Comparison of ENCODE assay signal across 13 cellular contexts in genomic region chr13:95275322-95276118, GRCh38. TPM values are rescaled to one million over a fixed set of nuclear protein-coding genes. Genes with fewer than 3 reads are reported as not detected.
A peak's percentile ranks its signal among the peaks of the same experiment; 100 is the strongest.
DNase-seq lines count a peak whose midpoint lies in the region; ATAC-seq and TF ChIP-seq lines count a peak whose summit lies in the region.
"Had no signal": no experiment of that assay in that cellular context is flagged by ENCODE, and none has a peak within 500 bp of the region (broad histone marks: within the 10 kb centered on the region; RNA-seq: fewer than 3 reads in every experiment).

No MANE protein-coding gene starts in this region.

- H3K36me3 ChIP-seq in Panc1 (ENCODE audit: control insufficient read depth, insufficient read depth, low read length) (no peaks in the 10 kb centered on the region), stomach (no peaks in the 10 kb centered on the region)

- ATAC-seq in Panc1 (no peak), left ventricle myocardium superior (peak; percentile 16), HG02623 (IDR thresholded peaks at IDR 0.05; ENCODE audit: unreplicated experiment) (no peak)
- no peak for ATAC-seq in activated naive CD8-positive, alpha-beta T cell treated with anti-CD3 and anti-CD28 coated beads, Interleukin-2, amount 50 U/mL, for 24 hours
- ATAC-seq in effector memory CD8-positive, alpha-beta T cell (replicated peaks), result no peak
- ATAC-seq: sciatic nerve had no signal

- no peak overlapping the region for H3K27ac Mint-ChIP-seq in activated naive CD8-positive, alpha-beta T cell treated with anti-CD3 and anti-CD28 coated beads, Interleukin-2, amount 50 U/mL, for 24 hours
- H3K27ac Mint-ChIP-seq in effector memory CD8-positive, alpha-beta T cell, result no peak overlapping the region

- no peak overlapping the region for H3K4me3 Mint-ChIP-seq in activated naive CD8-positive, alpha-beta T cell treated with anti-CD3 and anti-CD28 coated beads, Interleukin-2, amount 50 U/mL, for 24 hours
- H3K4me3 Mint-ChIP-seq in effector memory CD8-positive, alpha-beta T cell, result no peak overlapping the region

- TF ChIP-seq EP300 in stomach (IDR thresholded peaks at IDR 0.05), result no peak

- H3K27me3 Mint-ChIP-seq in activated naive CD8-positive, alpha-beta T cell treated with anti-CD3 and anti-CD28 coated beads, Interleukin-2, amount 50 U/mL, for 24 hours, result no peaks in the 10 kb centered on the region
- no peaks in the 10 kb centered on the region for H3K27me3 Mint-ChIP-seq in effector memory CD8-positive, alpha-beta T cell

- 41 to 54% (median 49%) methylated on average over 4 of the region's 4 CpGs for WGBS in stomach, 5 donors

- H3K27me3 ChIP-seq in Panc1 (ENCODE audit: control insufficient read depth, insufficient read depth, low read length) (no peaks in the 10 kb centered on the region), stomach (no peaks in the 10 kb centered on the region)

- no peak overlapping the region for H3K4me3 ChIP-seq in Panc1 (ENCODE audit: low read depth in 2 of 2, low read length in 2 of 2)
- H3K4me3 ChIP-seq in stomach, result no peak overlapping the region

- H3K36me3 Mint-ChIP-seq in activated naive CD8-positive, alpha-beta T cell treated with anti-CD3 and anti-CD28 coated beads, Interleukin-2, amount 50 U/mL, for 24 hours (ENCODE audit: low read depth), result peaks cover 3% of the 10 kb centered on the region
- H3K36me3 Mint-ChIP-seq in effector memory CD8-positive, alpha-beta T cell (ENCODE audit: insufficient read depth), result peaks cover 6% of the 10 kb centered on the region

- intact Hi-C loops in Panc1 (cut with micrococcal nuclease; ENCODE audit: unreplicated experiment) (no loop called here), left ventricle myocardium superior (cut with micrococcal nuclease) (no loop called here), stomach (cut with DNase I; ENCODE audit: low total_unique reads) (no loop called here)

- H3K9me3 ChIP-seq in Panc1 (ENCODE audit: control insufficient read depth, insufficient read depth, low read depth, low read length) (no peaks in the 10 kb centered on the region), stomach (no peaks in the 10 kb centered on the region)

- no peak for TF ChIP-seq POLR2A in stomach (IDR thresholded peaks at IDR 0.05)

- no peak for TF ChIP-seq CTCF in Panc1 (IDR thresholded peaks at IDR 0.05)
- TF ChIP-seq CTCF in stomach (IDR thresholded peaks at IDR 0.05), result no peak

- H3K9me3 Mint-ChIP-seq in activated naive CD8-positive, alpha-beta T cell treated with anti-CD3 and anti-CD28 coated beads, Interleukin-2, amount 50 U/mL, for 24 hours, result no peaks in the 10 kb centered on the region
- H3K9me3 Mint-ChIP-seq in effector memory CD8-positive, alpha-beta T cell, result no peaks in the 10 kb centered on the region

- BruUV-seq in Panc1 (replicated peaks; lab: Mats Ljungman, UMichigan), result TSS peak; percentile 31

- POLR2A ChIA-PET in Panc1 (lab: Charles Lee), result no interaction called here

- H3K4me1 ChIP-seq in Panc1 (ENCODE audit: control insufficient read depth, insufficient read depth, low read length) (peaks cover 53% of the 10 kb centered on the region), stomach (peaks cover 16 to 53% (median 43%) of the 10 kb centered on the region in 4 donors)

- in situ Hi-C loops in Panc1 (cut with HindIII; ENCODE audit: low pct_unique_long_range_greater_than_20kb, low sequenced_read_pairs), result no loop called here

- DNase-seq in NCI-H1417 (lab: John Stamatoyannopoulos, UW) (peak in 2 of 3 experiments; percentile 54 to 87), NCI-H1417 treated with DMSO at 0.1 percent for 48 hours (lab: John Stamatoyannopoulos, UW) (no peak), Panc1 (ENCODE audit: low read depth, low spot score) (no peak), left ventricle myocardium superior (no peak), stomach (peak; percentile 34)
- DNase-seq in activated naive CD8-positive, alpha-beta T cell treated with anti-CD3 and anti-CD28 coated beads, Interleukin-2, amount 50 U/mL, for 24 hours, result no peak
- no peak for DNase-seq in effector memory CD8-positive, alpha-beta T cell
- DNase-seq: activated effector memory CD4-positive, alpha-beta T cell treated with anti-CD3 and anti-CD28 coated beads, Interleukin-2, amount 50 U/mL, for 16 hours; DND-41; NCI-H2029 treated with DMSO at 0.1 percent for 48 hours had no signal

- CTCF ChIA-PET in Panc1 (lab: Charles Lee), result interaction anchor here (0.7 kb wide), 1 partner anchor 22 kb away, joined by 6 read pairs; no protein-coding TSS in a partner anchor

- peaks cover 13% of the 10 kb centered on the region for H3K4me1 Mint-ChIP-seq in activated naive CD8-positive, alpha-beta T cell treated with anti-CD3 and anti-CD28 coated beads, Interleukin-2, amount 50 U/mL, for 24 hours
- peaks cover 9 to 13% of the 10 kb centered on the region in 2 donors for H3K4me1 Mint-ChIP-seq in effector memory CD8-positive, alpha-beta T cell (ENCODE audit: low read depth in 2 of 2)

- H3K27ac ChIP-seq in Panc1 (ENCODE audit: low read length) (peak overlapping the region; percentile 96), stomach (peak overlapping the region in 4 of 5 donors; percentile 51 to 82 (median 69))
- H3K27ac ChIP-seq: RWPE1 had no signal

RNA-seq across cellular contexts. Expression of gene ABCC4, which starts 25.7 kb away (rescaled TPM):
- total RNA-seq in Panc1 (2021; ENCODE audit: unreplicated experiment), result 69.3 TPM
- 36.3 TPM for polyA plus RNA-seq in Panc1 (2012; ENCODE audit: insufficient read length)
- 3.3 TPM for total RNA-seq in left ventricle myocardium superior
- 10 to 100 TPM; 29.0 to 87.2 (median 32.5) TPM for total RNA-seq in stomach
- 1 to 10 TPM; 1.5 to 4.9 (median 3.9) TPM for polyA plus RNA-seq in stomach

Comparison
In these comparisons a context has a peak if more than half of its experiments do, and no peak if none do; other contexts are left out.
1. DNase-seq: peak in NCI-H1417 (2 of 3) and stomach (single experiment); none in NCI-H1417 treated with DMSO at 0.1 percent for 48 hours (single experiment), Panc1 (single experiment), left ventricle myocardium superior (single experiment), activated naive CD8-positive, alpha-beta T cell treated with anti-CD3 and anti-CD28 coated beads, Interleukin-2, amount 50 U/mL, for 24 hours (single experiment) and effector memory CD8-positive, alpha-beta T cell (0 of 3).